In the genomic region with DNA sequence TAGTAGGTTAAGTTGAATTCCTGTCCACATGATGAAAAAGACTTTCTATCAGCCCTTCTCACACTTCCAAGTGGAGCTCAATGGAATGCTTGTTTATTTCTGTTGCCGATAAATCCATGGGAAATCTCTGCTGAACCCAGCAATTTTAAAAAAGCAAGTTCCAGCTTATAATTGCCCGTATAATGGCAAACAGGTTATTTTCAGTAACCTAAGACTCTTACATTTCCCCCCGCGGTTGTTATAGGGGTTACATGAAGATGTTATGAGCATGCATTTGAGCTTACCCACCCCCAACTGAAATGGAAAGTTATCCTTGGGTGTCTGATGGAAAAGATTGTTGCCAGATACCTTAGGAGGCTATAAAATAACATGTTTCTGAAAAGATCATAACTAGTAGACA, we compare ENCODE assay signal across 2 cellular contexts.
TF ChIP-seq lines count a peak whose summit lies in the region.

No MANE protein-coding gene starts in this region.

TF ChIP-seq in HCT116, 20 proteins besides CTCF, POLR2A, EP300 and RAD21:
- TF ChIP-seq JUND (IDR thresholded peaks at IDR 0.05) (no peak), EZH2 (IDR thresholded peaks at IDR 0.05) (no peak), EGR1 (IDR thresholded peaks at IDR 0.05; ENCODE audit: low read depth) (no peak), SRF (IDR thresholded peaks at IDR 0.05; ENCODE audit: low read depth) (no peak)

TF ChIP-seq in WTC11, 78 proteins besides CTCF, POLR2A, EP300 and RAD21:
- TF ChIP-seq, protein P1, sequence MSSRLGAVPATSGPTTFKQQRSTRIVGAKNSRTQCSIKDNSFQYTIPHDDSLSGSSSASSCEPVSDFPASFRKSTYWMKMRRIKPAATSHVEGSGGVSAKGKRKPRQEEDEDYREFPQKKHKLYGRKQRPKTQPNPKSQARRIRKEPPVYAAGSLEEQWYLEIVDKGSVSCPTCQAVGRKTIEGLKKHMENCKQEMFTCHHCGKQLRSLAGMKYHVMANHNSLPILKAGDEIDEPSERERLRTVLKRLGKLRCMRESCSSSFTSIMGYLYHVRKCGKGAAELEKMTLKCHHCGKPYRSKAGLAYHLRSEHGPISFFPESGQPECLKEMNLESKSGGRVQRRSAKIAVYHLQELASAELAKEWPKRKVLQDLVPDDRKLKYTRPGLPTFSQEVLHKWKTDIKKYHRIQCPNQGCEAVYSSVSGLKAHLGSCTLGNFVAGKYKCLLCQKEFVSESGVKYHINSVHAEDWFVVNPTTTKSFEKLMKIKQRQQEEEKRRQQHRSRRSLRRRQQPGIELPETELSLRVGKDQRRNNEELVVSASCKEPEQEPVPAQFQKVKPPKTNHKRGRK (CRISPR knock-in tag; IDR thresholded peaks at IDR 0.05; ENCODE audit: borderline replicate concordance): no peak
- TF ChIP-seq NFYB (CRISPR knock-in tag; conservative IDR thresholded peaks at IDR 0.05; ENCODE audit: low read depth) (no peak), NR3C1 (CRISPR knock-in tag; conservative IDR thresholded peaks at IDR 0.05; ENCODE audit: low read depth) (no peak), SMAD3 (CRISPR knock-in tag; IDR thresholded peaks at IDR 0.05; ENCODE audit: borderline replicate concordance) (no peak), ZNF423 (CRISPR knock-in tag; IDR thresholded peaks at IDR 0.05) (no peak), ESRRA (CRISPR knock-in tag; IDR thresholded peaks at IDR 0.05; ENCODE audit: borderline replicate concordance) (no peak), ATF1 (CRISPR knock-in tag; IDR thresholded peaks at IDR 0.05) (no peak), CREM (CRISPR knock-in tag; IDR thresholded peaks at IDR 0.05) (no peak)
- TF ChIP-seq, protein P2, sequence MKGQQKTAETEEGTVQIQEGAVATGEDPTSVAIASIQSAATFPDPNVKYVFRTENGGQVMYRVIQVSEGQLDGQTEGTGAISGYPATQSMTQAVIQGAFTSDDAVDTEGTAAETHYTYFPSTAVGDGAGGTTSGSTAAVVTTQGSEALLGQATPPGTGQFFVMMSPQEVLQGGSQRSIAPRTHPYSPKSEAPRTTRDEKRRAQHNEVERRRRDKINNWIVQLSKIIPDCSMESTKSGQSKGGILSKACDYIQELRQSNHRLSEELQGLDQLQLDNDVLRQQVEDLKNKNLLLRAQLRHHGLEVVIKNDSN (CRISPR knock-in tag; IDR thresholded peaks at IDR 0.05): no peak
- TF ChIP-seq, protein P3, sequence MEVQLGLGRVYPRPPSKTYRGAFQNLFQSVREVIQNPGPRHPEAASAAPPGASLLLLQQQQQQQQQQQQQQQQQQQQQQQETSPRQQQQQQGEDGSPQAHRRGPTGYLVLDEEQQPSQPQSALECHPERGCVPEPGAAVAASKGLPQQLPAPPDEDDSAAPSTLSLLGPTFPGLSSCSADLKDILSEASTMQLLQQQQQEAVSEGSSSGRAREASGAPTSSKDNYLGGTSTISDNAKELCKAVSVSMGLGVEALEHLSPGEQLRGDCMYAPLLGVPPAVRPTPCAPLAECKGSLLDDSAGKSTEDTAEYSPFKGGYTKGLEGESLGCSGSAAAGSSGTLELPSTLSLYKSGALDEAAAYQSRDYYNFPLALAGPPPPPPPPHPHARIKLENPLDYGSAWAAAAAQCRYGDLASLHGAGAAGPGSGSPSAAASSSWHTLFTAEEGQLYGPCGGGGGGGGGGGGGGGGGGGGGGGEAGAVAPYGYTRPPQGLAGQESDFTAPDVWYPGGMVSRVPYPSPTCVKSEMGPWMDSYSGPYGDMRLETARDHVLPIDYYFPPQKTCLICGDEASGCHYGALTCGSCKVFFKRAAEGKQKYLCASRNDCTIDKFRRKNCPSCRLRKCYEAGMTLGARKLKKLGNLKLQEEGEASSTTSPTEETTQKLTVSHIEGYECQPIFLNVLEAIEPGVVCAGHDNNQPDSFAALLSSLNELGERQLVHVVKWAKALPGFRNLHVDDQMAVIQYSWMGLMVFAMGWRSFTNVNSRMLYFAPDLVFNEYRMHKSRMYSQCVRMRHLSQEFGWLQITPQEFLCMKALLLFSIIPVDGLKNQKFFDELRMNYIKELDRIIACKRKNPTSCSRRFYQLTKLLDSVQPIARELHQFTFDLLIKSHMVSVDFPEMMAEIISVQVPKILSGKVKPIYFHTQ (CRISPR knock-in tag; IDR thresholded peaks at IDR 0.05): no peak
- TF ChIP-seq, protein P4, sequence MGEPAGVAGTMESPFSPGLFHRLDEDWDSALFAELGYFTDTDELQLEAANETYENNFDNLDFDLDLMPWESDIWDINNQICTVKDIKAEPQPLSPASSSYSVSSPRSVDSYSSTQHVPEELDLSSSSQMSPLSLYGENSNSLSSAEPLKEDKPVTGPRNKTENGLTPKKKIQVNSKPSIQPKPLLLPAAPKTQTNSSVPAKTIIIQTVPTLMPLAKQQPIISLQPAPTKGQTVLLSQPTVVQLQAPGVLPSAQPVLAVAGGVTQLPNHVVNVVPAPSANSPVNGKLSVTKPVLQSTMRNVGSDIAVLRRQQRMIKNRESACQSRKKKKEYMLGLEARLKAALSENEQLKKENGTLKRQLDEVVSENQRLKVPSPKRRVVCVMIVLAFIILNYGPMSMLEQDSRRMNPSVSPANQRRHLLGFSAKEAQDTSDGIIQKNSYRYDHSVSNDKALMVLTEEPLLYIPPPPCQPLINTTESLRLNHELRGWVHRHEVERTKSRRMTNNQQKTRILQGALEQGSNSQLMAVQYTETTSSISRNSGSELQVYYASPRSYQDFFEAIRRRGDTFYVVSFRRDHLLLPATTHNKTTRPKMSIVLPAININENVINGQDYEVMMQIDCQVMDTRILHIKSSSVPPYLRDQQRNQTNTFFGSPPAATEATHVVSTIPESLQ (CRISPR knock-in tag; IDR thresholded peaks at IDR 0.05): no peak
- TF ChIP-seq, protein P5, sequence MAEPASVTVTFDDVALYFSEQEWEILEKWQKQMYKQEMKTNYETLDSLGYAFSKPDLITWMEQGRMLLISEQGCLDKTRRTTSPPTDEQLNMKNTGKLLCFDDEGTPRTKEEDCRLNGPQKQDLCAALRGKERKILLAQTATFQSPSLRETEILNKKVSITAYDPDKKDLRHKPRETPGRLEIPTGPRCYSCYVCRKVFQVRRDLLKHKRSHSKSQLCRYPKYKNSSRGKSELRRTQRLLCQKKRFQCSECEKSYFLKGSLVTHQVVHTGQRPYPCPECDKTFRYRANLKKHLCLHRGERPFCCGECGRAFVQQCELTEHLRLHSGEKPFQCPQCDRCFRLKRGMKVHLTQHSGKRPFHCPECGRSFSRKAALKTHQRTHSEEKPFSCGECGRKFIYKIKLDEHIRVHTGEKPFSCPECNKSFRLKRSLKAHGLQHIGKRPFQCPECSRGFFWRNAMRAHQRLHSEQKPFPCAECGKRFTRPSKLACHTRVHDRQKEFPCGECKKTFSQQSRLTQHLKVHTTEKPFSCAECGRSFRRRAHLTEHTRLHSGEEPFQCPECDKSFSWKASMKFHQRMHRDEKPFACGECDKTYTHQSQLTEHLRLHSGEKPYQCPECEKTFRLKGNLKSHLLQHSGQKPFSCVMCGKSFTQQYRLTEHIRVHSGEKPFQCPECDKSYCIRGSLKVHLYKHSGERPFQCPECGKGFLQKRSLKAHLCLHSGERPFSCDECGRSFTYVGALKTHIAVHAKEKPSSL (CRISPR knock-in tag; conservative IDR thresholded peaks at IDR 0.05): no peak
